25 cellular contexts compared by ENCODE assay signal in the genomic region with DNA sequence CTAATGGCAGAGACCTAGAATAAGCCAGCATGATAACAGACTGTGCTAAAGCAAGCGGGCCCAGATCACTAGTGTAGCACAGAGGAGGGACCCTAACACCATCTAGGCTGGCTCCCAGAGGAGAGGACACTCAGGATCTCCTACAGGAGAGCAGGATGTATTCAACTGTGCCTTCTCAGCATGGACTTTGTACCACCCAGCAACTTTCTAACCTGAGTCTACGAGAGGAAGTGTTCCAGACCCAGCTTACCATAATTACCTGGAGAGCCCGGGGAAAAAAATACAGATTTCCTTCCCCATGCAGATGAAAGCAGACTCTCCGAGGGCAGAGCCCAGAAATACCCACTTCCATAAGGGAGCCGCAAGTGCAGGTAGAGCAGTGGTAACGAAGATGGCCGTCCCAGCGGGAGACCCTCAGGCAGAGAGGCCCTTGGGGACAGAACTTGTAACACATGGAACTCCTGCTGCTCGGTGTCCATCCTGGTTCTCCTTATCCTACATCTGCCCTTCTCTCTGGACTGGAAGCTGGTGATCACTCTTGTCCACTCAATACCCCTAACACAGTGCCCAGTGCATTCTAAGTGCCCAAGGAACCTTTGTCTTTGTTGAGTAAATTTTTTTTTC. TPM values are rescaled to one million over a fixed set of nuclear protein-coding genes. Genes with fewer than 3 reads are reported as not detected.
"Had no signal": no experiment of that assay in that cellular context is flagged by ENCODE, and none has a peak within 500 bp of the region (broad histone marks: within the 10 kb centered on the region; RNA-seq: fewer than 3 reads in every experiment).

No MANE protein-coding gene starts in this region.

- H3K4me2 ChIP-seq: KMS-11, PC-9 had no signal

- H3K4me1 ChIP-seq: SJCRH30 had no signal

- H3K4me3 ChIP-seq: K562, PC-9, Peyer's patch, SJCRH30 had no signal

- H3K4me3 Mint-ChIP-seq: IgD-negative memory B cell had no signal

- ATAC-seq: K562, Right ventricle myocardium inferior, SK-N-SH treated with all-trans-retinoic acid at 6 μM for 48 hours had no signal

- H2AFZ ChIP-seq: PC-9 had no signal

- H3K9ac ChIP-seq: KMS-11 had no signal

- H3K36me3 ChIP-seq: Peyer's patch, SJCRH30 had no signal

- DNase-seq: Kasumi-1; MM.1S; NCI-H1436; NCI-H187; NCI-H2029; NCI-H2171; NCI-H226; NCI-H446; NCI-H510A; NCI-H524 treated with DMSO at 0.1 percent for 48 hours; NCI-H774; NK-92 treated with Interleukin-12 subunit alpha and Interleukin-12 subunit beta, amount 100 ng/mL, for 24 hours; OCI-M1; PC-9; SHP77 treated with DMSO at 0.1 percent for 48 hours; SJCRH30 had no signal

- H3K27ac ChIP-seq: KMS-11, PC-9, SJCRH30 had no signal

- H3K27me3 ChIP-seq: Peyer's patch, SJCRH30 had no signal

- H3K9me3 ChIP-seq: Peyer's patch, SJCRH30 had no signal

- H3K36me3 Mint-ChIP-seq: IgD-negative memory B cell had no signal

- H3K9me3 Mint-ChIP-seq: IgD-negative memory B cell had no signal

RNA-seq across cellular contexts. Expression of a gene that starts 20.2 kb away (rescaled TPM):
- total RNA-seq: HT1080, K562, M059J, Right ventricle myocardium inferior had no signal
- polyA plus RNA-seq: K562 had no signal

RNA-seq across cellular contexts. Expression of a gene that starts 21.3 kb away (rescaled TPM):
- total RNA-seq: HT1080, K562, M059J, PC-9, Peyer's patch, RPMI7951 had no signal
- polyA plus RNA-seq: IgD-negative memory B cell, K562 had no signal
